ENCODE assay signal across 1 cellular context in genomic region chrX:150692296-150692695, GRCh38.
TF ChIP-seq lines count a peak whose summit lies in the region.

No MANE protein-coding gene starts in this region.

TF ChIP-seq in SK-N-SH, 30 proteins besides CTCF, POLR2A, EP300 and RAD21 (continued from another document):
- TF ChIP-seq REST (IDR thresholded peaks at IDR 0.05; ENCODE audit: low read depth, low read length) (no peak), MEF2A (IDR thresholded peaks at IDR 0.05; ENCODE audit: borderline replicate concordance, low read depth) (no peak), ELF1 (IDR thresholded peaks at IDR 0.05) (no peak)
- TF ChIP-seq, protein P1, sequence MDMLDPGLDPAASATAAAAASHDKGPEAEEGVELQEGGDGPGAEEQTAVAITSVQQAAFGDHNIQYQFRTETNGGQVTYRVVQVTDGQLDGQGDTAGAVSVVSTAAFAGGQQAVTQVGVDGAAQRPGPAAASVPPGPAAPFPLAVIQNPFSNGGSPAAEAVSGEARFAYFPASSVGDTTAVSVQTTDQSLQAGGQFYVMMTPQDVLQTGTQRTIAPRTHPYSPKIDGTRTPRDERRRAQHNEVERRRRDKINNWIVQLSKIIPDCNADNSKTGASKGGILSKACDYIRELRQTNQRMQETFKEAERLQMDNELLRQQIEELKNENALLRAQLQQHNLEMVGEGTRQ (IDR thresholded peaks at IDR 0.05; ENCODE audit: borderline replicate concordance, low read depth, low read length), result no peak
